ENCODE assay signal across 13 cellular contexts in the genomic region with DNA sequence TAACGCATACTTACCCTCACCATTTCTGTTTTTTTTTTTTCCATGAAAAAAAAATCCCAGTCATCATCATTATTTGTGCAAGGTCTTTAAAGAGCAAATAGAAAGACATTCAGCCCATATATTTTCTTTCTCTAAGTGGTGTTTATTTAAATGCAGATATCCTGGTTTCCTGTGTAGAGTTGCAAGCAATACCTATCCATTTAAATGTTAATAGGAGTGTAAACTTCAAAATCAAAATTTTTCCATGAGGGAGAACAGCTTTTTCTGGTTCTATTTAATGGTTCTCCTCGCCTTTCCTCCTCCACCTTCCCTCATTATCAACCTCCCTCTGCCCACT.
"Had no signal": no experiment of that assay in that cellular context is flagged by ENCODE, and none has a peak within 500 bp of the region (broad histone marks: within the 10 kb centered on the region; RNA-seq: fewer than 3 reads in every experiment).

No MANE protein-coding gene starts in this region.

- H3K9me3 Mint-ChIP-seq: activated CD4-positive, alpha-beta T cell treated with anti-CD3 and anti-CD28 coated beads, Interleukin-2, amount 10 ng/mL, durations not matched to agents 7 days and 5 days had no signal

- H3K79me2 ChIP-seq: hepatocyte had no signal

- H3K4me3 ChIP-seq: hepatocyte, ovary, sigmoid colon, spleen, thoracic aorta had no signal

- H3K36me3 ChIP-seq: ovary, sigmoid colon, spleen, thoracic aorta had no signal

- H3K9me3 ChIP-seq: ovary had no signal

- H3K4me2 ChIP-seq: hepatocyte had no signal

- H3K27ac Mint-ChIP-seq: activated CD4-positive, alpha-beta T cell treated with anti-CD3 and anti-CD28 coated beads, Interleukin-2, amount 10 ng/mL, durations not matched to agents 7 days and 5 days; activated naive CD8-positive, alpha-beta T cell treated with anti-CD3 and anti-CD28 coated beads, Interleukin-2, amount 10 ng/mL, durations not matched to agents 7 days and 5 days; T-helper 2 cell treated with Interferon-gamma antibody and Interleukin-4, amounts not matched to agents 5 μg/mL and 100 μg/mL, for 36 hours had no signal

- H3K27ac ChIP-seq: hepatocyte, ovary, sigmoid colon, spleen, thoracic aorta had no signal

- H2AFZ ChIP-seq: hepatocyte had no signal

- H3K4me1 Mint-ChIP-seq: activated CD4-positive, alpha-beta T cell treated with anti-CD3 and anti-CD28 coated beads, Interleukin-2, amount 10 ng/mL, durations not matched to agents 7 days and 5 days; activated naive CD8-positive, alpha-beta T cell treated with anti-CD3 and anti-CD28 coated beads, Interleukin-2, amount 10 ng/mL, durations not matched to agents 7 days and 5 days; stimulated activated naive CD8-positive, alpha-beta T cell treated with anti-CD3 and anti-CD28 coated beads, Interleukin-15, amount 100 ng/mL, for 72 hours had no signal

- DNase-seq: activated CD4-positive, alpha-beta T cell treated with anti-CD3 and anti-CD28 coated beads, Interleukin-2, amount 10 ng/mL, durations not matched to agents 7 days and 5 days; activated CD4-positive, CD25-positive, alpha-beta regulatory T cell; activated naive CD4-positive, alpha-beta T cell; activated naive CD8-positive, alpha-beta T cell treated with anti-CD3 and anti-CD28 coated beads, Interleukin-2, amount 10 ng/mL, durations not matched to agents 7 days and 5 days; left colon; ovary; sigmoid colon; spleen; stimulated activated naive CD8-positive, alpha-beta T cell treated with anti-CD3 and anti-CD28 coated beads, Interleukin-15, amount 100 ng/mL, for 72 hours; SW 1271 had no signal

- H3K4me3 Mint-ChIP-seq: activated CD4-positive, alpha-beta T cell treated with anti-CD3 and anti-CD28 coated beads, Interleukin-2, amount 10 ng/mL, durations not matched to agents 7 days and 5 days; activated naive CD8-positive, alpha-beta T cell treated with anti-CD3 and anti-CD28 coated beads, Interleukin-2, amount 10 ng/mL, durations not matched to agents 7 days and 5 days; stimulated activated naive CD8-positive, alpha-beta T cell treated with anti-CD3 and anti-CD28 coated beads, Interleukin-15, amount 100 ng/mL, for 72 hours; T-helper 2 cell treated with Interferon-gamma antibody and Interleukin-4, amounts not matched to agents 5 μg/mL and 100 μg/mL, for 36 hours had no signal

- H3K4me1 ChIP-seq: sigmoid colon, spleen had no signal

- H3K36me3 Mint-ChIP-seq: activated naive CD8-positive, alpha-beta T cell treated with anti-CD3 and anti-CD28 coated beads, Interleukin-2, amount 10 ng/mL, durations not matched to agents 7 days and 5 days had no signal

- H3K27me3 ChIP-seq: ovary, sigmoid colon had no signal
